Comparison of ENCODE assay signal across 1 cellular context in genomic region chr5:41193462-41194166, GRCh38.
A peak's percentile ranks its signal among the peaks of the same experiment; 100 is the strongest.
TF ChIP-seq lines count a peak whose summit lies in the region.

No MANE protein-coding gene starts in this region.

TF ChIP-seq in HepG2, 621 proteins besides CTCF, POLR2A, EP300 and RAD21 (continued from another document):
- no peak for TF ChIP-seq ZNF710 (CRISPR knock-in tag; IDR thresholded peaks at IDR 0.05; ENCODE audit: borderline replicate concordance)
- TF ChIP-seq HMG20A (CRISPR knock-in tag; IDR thresholded peaks at IDR 0.05; ENCODE audit: borderline replicate concordance): peak; percentile 37; the same call in 1 of the 2 replicates
- peak; percentile 58; the same call in 1 of the 2 replicates for TF ChIP-seq ARID5B (CRISPR knock-in tag; IDR thresholded peaks at IDR 0.05)
- TF ChIP-seq MED1 (CRISPR knock-in tag; IDR thresholded peaks at IDR 0.05): peak; percentile 13; the same call in 1 of the 2 replicates
- no peak for TF ChIP-seq FOXA1 (IDR thresholded peaks at IDR 0.05)
- TF ChIP-seq FOXA1 (CRISPR knock-in tag; IDR thresholded peaks at IDR 0.05): peak; percentile 83
- TF ChIP-seq KAT8 (CRISPR knock-in tag; IDR thresholded peaks at IDR 0.05): no peak
- TF ChIP-seq SOX6 (IDR thresholded peaks at IDR 0.05): no peak
- TF ChIP-seq SOX6 (CRISPR knock-in tag; IDR thresholded peaks at IDR 0.05): peak; percentile 64
- no peak for TF ChIP-seq FOXP1 (IDR thresholded peaks at IDR 0.05)
- no peak for TF ChIP-seq FOXP1 (CRISPR knock-in tag; IDR thresholded peaks at IDR 0.05)
- peak; percentile 48 for TF ChIP-seq POGZ (CRISPR knock-in tag; IDR thresholded peaks at IDR 0.05)
- peak; percentile 45; the same call in 1 of the 2 replicates for TF ChIP-seq NCOA2 (CRISPR knock-in tag; IDR thresholded peaks at IDR 0.05)
- 0 out of 2 replicates have a peak, but pooled peaks have one; percentile 25 for TF ChIP-seq XBP1 (CRISPR knock-in tag; IDR thresholded peaks at IDR 0.05)
- peak; percentile 29; the same call in 1 of the 2 replicates for TF ChIP-seq SOX5 (CRISPR knock-in tag; IDR thresholded peaks at IDR 0.05; ENCODE audit: borderline replicate concordance)
- TF ChIP-seq SALL1 (CRISPR knock-in tag; IDR thresholded peaks at IDR 0.05): peak; percentile 27; the same call in 1 of the 2 replicates
- TF ChIP-seq SOX13 (IDR thresholded peaks at IDR 0.05): no peak
- peak in 1 of 2 experiments; percentile 72; a peak in 2 of 4 replicates for TF ChIP-seq SOX13 (CRISPR knock-in tag; conservative IDR thresholded peaks at IDR 0.05 in 1 of 2, IDR thresholded peaks at IDR 0.05 in 1 of 2)
- no peak for TF ChIP-seq TBL1XR1 (IDR thresholded peaks at IDR 0.05; ENCODE audit: borderline replicate concordance, low read length, partially characterized antibody)
- TF ChIP-seq HOMEZ (CRISPR knock-in tag; IDR thresholded peaks at IDR 0.05; ENCODE audit: low read depth): peak; percentile 63; the same call in 1 of the 2 replicates
- TF ChIP-seq BCL6 (CRISPR knock-in tag; IDR thresholded peaks at IDR 0.05): no peak
- TF ChIP-seq ZNF607 (CRISPR knock-in tag; IDR thresholded peaks at IDR 0.05; ENCODE audit: borderline replicate concordance): no peak
- peak; percentile 18; the same call in 1 of the 2 replicates for TF ChIP-seq SIX1 (CRISPR knock-in tag; IDR thresholded peaks at IDR 0.05; ENCODE audit: borderline replicate concordance)
- TF ChIP-seq JARID2 (CRISPR knock-in tag; IDR thresholded peaks at IDR 0.05; ENCODE audit: insufficient replicate concordance): no peak
- no peak for TF ChIP-seq TFDP2 (CRISPR knock-in tag; IDR thresholded peaks at IDR 0.05)
- no peak for TF ChIP-seq ADNP (CRISPR knock-in tag; IDR thresholded peaks at IDR 0.05)
- TF ChIP-seq HMGXB4 (CRISPR knock-in tag; IDR thresholded peaks at IDR 0.05; ENCODE audit: borderline replicate concordance in 1 of 2, low read depth in 1 of 2): no peak
- TF ChIP-seq ZNF644 (CRISPR knock-in tag; IDR thresholded peaks at IDR 0.05; ENCODE audit: low read depth): peak; percentile 81
- peak; percentile 69 for TF ChIP-seq ZMYM4 (CRISPR knock-in tag; IDR thresholded peaks at IDR 0.05)
- no peak for TF ChIP-seq DPF2 (CRISPR knock-in tag; IDR thresholded peaks at IDR 0.05; ENCODE audit: borderline replicate concordance, low read depth)
- TF ChIP-seq SIN3A (IDR thresholded peaks at IDR 0.05; ENCODE audit: borderline replicate concordance, low read depth, low read length): no peak
- TF ChIP-seq SNAI1 (CRISPR knock-in tag; IDR thresholded peaks at IDR 0.05; ENCODE audit: borderline replicate concordance): no peak
- no peak for TF ChIP-seq AKNA (CRISPR knock-in tag; IDR thresholded peaks at IDR 0.05; ENCODE audit: borderline replicate concordance)
- peak; percentile 39 for TF ChIP-seq FOSL2 (CRISPR knock-in tag; IDR thresholded peaks at IDR 0.05)
- peak; percentile 30; the same call in 1 of the 2 replicates for TF ChIP-seq FOXA3 (CRISPR knock-in tag; IDR thresholded peaks at IDR 0.05)
- no peak for TF ChIP-seq ZNF335 (CRISPR knock-in tag; IDR thresholded peaks at IDR 0.05)
- no peak for TF ChIP-seq HNRNPH1 (optimal IDR thresholded peaks at IDR 0.05; ENCODE audit: low read depth, low read length)
- no peak for TF ChIP-seq MYC (CRISPR knock-in tag; IDR thresholded peaks at IDR 0.05; ENCODE audit: borderline replicate concordance)
- peak; percentile 26; the same call in 1 of the 2 replicates for TF ChIP-seq CBX5 (CRISPR knock-in tag; IDR thresholded peaks at IDR 0.05; ENCODE audit: borderline replicate concordance)
- no peak for TF ChIP-seq ZNF773 (CRISPR knock-in tag; IDR thresholded peaks at IDR 0.05; ENCODE audit: borderline replicate concordance)
- TF ChIP-seq MEIS1 (CRISPR knock-in tag; IDR thresholded peaks at IDR 0.05; ENCODE audit: borderline replicate concordance): no peak
- no peak for TF ChIP-seq PLRG1 (conservative IDR thresholded peaks at IDR 0.05)
- TF ChIP-seq ZNF331 (CRISPR knock-in tag; IDR thresholded peaks at IDR 0.05): peak; percentile 66; the same call in 1 of the 2 replicates
- no peak for TF ChIP-seq ZNF570 (CRISPR knock-in tag; IDR thresholded peaks at IDR 0.05; ENCODE audit: borderline replicate concordance)
- TF ChIP-seq ZNF263 (CRISPR knock-in tag; IDR thresholded peaks at IDR 0.05): peak; percentile 96
- peak; percentile 45; the same call in 1 of the 2 replicates for TF ChIP-seq HNF4A (CRISPR knock-in tag; IDR thresholded peaks at IDR 0.05)
- 0 out of 2 replicates have a peak, but pooled peaks have one; percentile 17 for TF ChIP-seq CEBPB (IDR thresholded peaks at IDR 0.05; ENCODE audit: borderline replicate concordance, low read depth, low read length)
- TF ChIP-seq NCOA5 (CRISPR knock-in tag; IDR thresholded peaks at IDR 0.05): no peak
